In the genomic region with DNA sequence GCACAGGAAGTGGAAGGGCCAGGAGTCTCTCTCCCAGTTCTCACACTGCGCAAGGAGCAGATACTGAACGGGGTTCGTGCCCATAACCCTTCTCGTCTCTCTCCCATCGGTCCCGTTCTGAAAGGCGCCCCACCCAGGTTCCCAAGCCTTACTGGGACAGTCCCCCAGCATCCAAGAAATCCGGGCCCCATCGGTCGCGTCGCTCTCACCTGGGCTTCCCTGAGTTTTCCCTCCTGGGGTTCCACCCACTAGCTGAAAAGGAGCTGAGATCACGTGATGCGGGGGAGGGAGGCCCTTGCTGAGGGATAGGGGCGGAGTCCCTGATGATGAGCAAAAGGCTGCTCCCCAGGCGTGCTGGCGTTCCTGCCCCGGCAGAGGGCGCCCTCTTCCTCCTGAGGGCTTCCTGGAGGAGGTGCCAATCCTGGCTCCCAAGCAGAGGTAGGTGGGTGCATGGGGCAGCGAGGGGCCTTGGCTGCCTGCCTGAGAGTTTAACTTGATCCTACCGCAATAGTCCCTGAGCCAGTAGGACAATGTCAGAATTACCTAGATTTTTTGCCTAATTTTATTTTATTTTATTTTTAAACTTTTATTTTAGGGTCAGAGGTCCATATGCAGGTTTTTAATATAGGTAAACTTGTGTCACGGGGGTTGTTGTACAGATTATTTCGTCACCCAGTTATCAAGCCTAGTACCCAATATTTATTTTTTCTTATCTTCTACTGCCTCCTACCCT, we compare ENCODE assay signal across 1 cellular context.
TF ChIP-seq lines count a peak whose summit lies in the region.

A gene (minus strand): TSS at position 271 of the 733 bp plus-strand sequence. CDS start 689 bp downstream, outside the sequence.

TF ChIP-seq in GM12878, 131 proteins besides CTCF, POLR2A, EP300 and RAD21 (continued from another document and continues in another):
- TF ChIP-seq, protein P1, sequence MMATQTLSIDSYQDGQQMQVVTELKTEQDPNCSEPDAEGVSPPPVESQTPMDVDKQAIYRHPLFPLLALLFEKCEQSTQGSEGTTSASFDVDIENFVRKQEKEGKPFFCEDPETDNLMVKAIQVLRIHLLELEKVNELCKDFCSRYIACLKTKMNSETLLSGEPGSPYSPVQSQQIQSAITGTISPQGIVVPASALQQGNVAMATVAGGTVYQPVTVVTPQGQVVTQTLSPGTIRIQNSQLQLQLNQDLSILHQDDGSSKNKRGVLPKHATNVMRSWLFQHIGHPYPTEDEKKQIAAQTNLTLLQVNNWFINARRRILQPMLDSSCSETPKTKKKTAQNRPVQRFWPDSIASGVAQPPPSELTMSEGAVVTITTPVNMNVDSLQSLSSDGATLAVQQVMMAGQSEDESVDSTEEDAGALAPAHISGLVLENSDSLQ (IDR thresholded peaks at IDR 0.05): 0 out of 2 replicates have a peak, but pooled peaks have one; percentile 11
- TF ChIP-seq, protein P2, sequence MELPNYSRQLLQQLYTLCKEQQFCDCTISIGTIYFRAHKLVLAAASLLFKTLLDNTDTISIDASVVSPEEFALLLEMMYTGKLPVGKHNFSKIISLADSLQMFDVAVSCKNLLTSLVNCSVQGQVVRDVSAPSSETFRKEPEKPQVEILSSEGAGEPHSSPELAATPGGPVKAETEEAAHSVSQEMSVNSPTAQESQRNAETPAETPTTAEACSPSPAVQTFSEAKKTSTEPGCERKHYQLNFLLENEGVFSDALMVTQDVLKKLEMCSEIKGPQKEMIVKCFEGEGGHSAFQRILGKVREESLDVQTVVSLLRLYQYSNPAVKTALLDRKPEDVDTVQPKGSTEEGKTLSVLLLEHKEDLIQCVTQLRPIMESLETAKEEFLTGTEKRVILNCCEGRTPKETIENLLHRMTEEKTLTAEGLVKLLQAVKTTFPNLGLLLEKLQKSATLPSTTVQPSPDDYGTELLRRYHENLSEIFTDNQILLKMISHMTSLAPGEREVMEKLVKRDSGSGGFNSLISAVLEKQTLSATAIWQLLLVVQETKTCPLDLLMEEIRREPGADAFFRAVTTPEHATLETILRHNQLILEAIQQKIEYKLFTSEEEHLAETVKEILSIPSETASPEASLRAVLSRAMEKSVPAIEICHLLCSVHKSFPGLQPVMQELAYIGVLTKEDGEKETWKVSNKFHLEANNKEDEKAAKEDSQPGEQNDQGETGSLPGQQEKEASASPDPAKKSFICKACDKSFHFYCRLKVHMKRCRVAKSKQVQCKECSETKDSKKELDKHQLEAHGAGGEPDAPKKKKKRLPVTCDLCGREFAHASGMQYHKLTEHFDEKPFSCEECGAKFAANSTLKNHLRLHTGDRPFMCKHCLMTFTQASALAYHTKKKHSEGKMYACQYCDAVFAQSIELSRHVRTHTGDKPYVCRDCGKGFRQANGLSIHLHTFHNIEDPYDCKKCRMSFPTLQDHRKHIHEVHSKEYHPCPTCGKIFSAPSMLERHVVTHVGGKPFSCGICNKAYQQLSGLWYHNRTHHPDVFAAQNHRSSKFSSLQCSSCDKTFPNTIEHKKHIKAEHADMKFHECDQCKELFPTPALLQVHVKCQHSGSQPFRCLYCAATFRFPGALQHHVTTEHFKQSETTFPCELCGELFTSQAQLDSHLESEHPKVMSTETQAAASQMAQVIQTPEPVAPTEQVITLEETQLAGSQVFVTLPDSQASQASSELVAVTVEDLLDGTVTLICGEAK (IDR thresholded peaks at IDR 0.05; ENCODE audit: borderline replicate concordance): no peak
- TF ChIP-seq ZSCAN29 (IDR thresholded peaks at IDR 0.05) (no peak), ZNF24 (IDR thresholded peaks at IDR 0.05) (no peak), RUNX3 (IDR thresholded peaks at IDR 0.05; ENCODE audit: low read length) (no peak), MEF2A (IDR thresholded peaks at IDR 0.05; ENCODE audit: insufficient read depth, low read depth, low read length) (no peak), PAX8 (IDR thresholded peaks at IDR 0.05) (no peak), NFXL1 (IDR thresholded peaks at IDR 0.05; ENCODE audit: borderline replicate concordance) (no peak), NFYA (IDR thresholded peaks at IDR 0.05; ENCODE audit: borderline replicate concordance, low read depth, low read length) (no peak), SPI1 (IDR thresholded peaks at IDR 0.05; ENCODE audit: borderline replicate concordance, insufficient read depth, low read depth, low read length) (no peak), EGR1 (IDR thresholded peaks at IDR 0.05; ENCODE audit: borderline replicate concordance in 1 of 2, low read depth in 2 of 2, low read length in 2 of 2) (peak in 1 of 2 experiments; percentile 83; a peak in 2 of 3 replicates), POLR2AphosphoS2 (IDR thresholded peaks at IDR 0.05; ENCODE audit: low read depth, low read length) (no peak), SMAD1 (IDR thresholded peaks at IDR 0.05; ENCODE audit: low read depth, partially characterized antibody) (no peak), IKZF2 (IDR thresholded peaks at IDR 0.05) (0 out of 4 replicates have a peak, but pooled peaks of 1 of the 2 experiments have one; percentile 12), SMARCA5 (IDR thresholded peaks at IDR 0.05) (peak; percentile 94), ASH2L (IDR thresholded peaks at IDR 0.05; ENCODE audit: borderline replicate concordance, low read depth) (no peak), TCF3 (IDR thresholded peaks at IDR 0.05; ENCODE audit: borderline replicate concordance, insufficient read depth, low read depth, low read length) (no peak), LARP7 (IDR thresholded peaks at IDR 0.05) (peak; percentile 32; the same call in 1 of the 2 replicates), STAT3 (IDR thresholded peaks at IDR 0.05; ENCODE audit: low read depth, low read length) (no peak), EED (IDR thresholded peaks at IDR 0.05; ENCODE audit: low read depth) (peak; percentile 37; the same call in 1 of the 2 replicates), SREBF1 (IDR thresholded peaks at IDR 0.05; ENCODE audit: low read length) (no peak), JUNB (IDR thresholded peaks at IDR 0.05) (no peak), NR2C2 (IDR thresholded peaks at IDR 0.05; ENCODE audit: borderline replicate concordance, control insufficient read depth, insufficient read length, low read depth) (no peak), PAX5 (IDR thresholded peaks at IDR 0.05; ENCODE audit: borderline replicate concordance, low read depth, low read length) (no peak), RFX5 (IDR thresholded peaks at IDR 0.05; ENCODE audit: low read depth, low read length) (no peak), SIN3A (IDR thresholded peaks at IDR 0.05; ENCODE audit: low read depth, low read length) (no peak), ZZZ3 (IDR thresholded peaks at IDR 0.05; ENCODE audit: control insufficient read depth, insufficient read length, low read depth) (no peak), RBBP5 (conservative IDR thresholded peaks at IDR 0.05) (no peak), IKZF1 (conservative IDR thresholded peaks at IDR 0.05) (no peak), HDAC6 (IDR thresholded peaks at IDR 0.05; ENCODE audit: unreplicated experiment) (no peak), KAT2A (conservative IDR thresholded peaks at IDR 0.05; ENCODE audit: control insufficient read depth, low read depth, low read length) (no peak), CREB1 (IDR thresholded peaks at IDR 0.05; ENCODE audit: low read depth) (no peak), CREM (IDR thresholded peaks at IDR 0.05; ENCODE audit: low read depth) (0 out of 2 replicates have a peak, but pooled peaks have one; percentile 26), SIX5 (IDR thresholded peaks at IDR 0.05; ENCODE audit: low read depth, low read length, severe bottlenecking) (no peak)
- TF ChIP-seq, protein P3, sequence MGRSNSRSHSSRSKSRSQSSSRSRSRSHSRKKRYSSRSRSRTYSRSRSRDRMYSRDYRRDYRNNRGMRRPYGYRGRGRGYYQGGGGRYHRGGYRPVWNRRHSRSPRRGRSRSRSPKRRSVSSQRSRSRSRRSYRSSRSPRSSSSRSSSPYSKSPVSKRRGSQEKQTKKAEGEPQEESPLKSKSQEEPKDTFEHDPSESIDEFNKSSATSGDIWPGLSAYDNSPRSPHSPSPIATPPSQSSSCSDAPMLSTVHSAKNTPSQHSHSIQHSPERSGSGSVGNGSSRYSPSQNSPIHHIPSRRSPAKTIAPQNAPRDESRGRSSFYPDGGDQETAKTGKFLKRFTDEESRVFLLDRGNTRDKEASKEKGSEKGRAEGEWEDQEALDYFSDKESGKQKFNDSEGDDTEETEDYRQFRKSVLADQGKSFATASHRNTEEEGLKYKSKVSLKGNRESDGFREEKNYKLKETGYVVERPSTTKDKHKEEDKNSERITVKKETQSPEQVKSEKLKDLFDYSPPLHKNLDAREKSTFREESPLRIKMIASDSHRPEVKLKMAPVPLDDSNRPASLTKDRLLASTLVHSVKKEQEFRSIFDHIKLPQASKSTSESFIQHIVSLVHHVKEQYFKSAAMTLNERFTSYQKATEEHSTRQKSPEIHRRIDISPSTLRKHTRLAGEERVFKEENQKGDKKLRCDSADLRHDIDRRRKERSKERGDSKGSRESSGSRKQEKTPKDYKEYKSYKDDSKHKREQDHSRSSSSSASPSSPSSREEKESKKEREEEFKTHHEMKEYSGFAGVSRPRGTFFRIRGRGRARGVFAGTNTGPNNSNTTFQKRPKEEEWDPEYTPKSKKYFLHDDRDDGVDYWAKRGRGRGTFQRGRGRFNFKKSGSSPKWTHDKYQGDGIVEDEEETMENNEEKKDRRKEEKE (IDR thresholded peaks at IDR 0.05): no peak
- TF ChIP-seq, protein P4, sequence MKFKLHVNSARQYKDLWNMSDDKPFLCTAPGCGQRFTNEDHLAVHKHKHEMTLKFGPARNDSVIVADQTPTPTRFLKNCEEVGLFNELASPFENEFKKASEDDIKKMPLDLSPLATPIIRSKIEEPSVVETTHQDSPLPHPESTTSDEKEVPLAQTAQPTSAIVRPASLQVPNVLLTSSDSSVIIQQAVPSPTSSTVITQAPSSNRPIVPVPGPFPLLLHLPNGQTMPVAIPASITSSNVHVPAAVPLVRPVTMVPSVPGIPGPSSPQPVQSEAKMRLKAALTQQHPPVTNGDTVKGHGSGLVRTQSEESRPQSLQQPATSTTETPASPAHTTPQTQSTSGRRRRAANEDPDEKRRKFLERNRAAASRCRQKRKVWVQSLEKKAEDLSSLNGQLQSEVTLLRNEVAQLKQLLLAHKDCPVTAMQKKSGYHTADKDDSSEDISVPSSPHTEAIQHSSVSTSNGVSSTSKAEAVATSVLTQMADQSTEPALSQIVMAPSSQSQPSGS (IDR thresholded peaks at IDR 0.05; ENCODE audit: low read length): no peak
- TF ChIP-seq, protein P5, sequence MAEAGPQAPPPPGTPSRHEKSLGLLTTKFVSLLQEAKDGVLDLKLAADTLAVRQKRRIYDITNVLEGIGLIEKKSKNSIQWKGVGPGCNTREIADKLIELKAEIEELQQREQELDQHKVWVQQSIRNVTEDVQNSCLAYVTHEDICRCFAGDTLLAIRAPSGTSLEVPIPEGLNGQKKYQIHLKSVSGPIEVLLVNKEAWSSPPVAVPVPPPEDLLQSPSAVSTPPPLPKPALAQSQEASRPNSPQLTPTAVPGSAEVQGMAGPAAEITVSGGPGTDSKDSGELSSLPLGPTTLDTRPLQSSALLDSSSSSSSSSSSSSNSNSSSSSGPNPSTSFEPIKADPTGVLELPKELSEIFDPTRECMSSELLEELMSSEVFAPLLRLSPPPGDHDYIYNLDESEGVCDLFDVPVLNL (IDR thresholded peaks at IDR 0.05; ENCODE audit: low read depth, low read length): no peak
- TF ChIP-seq, protein P6, sequence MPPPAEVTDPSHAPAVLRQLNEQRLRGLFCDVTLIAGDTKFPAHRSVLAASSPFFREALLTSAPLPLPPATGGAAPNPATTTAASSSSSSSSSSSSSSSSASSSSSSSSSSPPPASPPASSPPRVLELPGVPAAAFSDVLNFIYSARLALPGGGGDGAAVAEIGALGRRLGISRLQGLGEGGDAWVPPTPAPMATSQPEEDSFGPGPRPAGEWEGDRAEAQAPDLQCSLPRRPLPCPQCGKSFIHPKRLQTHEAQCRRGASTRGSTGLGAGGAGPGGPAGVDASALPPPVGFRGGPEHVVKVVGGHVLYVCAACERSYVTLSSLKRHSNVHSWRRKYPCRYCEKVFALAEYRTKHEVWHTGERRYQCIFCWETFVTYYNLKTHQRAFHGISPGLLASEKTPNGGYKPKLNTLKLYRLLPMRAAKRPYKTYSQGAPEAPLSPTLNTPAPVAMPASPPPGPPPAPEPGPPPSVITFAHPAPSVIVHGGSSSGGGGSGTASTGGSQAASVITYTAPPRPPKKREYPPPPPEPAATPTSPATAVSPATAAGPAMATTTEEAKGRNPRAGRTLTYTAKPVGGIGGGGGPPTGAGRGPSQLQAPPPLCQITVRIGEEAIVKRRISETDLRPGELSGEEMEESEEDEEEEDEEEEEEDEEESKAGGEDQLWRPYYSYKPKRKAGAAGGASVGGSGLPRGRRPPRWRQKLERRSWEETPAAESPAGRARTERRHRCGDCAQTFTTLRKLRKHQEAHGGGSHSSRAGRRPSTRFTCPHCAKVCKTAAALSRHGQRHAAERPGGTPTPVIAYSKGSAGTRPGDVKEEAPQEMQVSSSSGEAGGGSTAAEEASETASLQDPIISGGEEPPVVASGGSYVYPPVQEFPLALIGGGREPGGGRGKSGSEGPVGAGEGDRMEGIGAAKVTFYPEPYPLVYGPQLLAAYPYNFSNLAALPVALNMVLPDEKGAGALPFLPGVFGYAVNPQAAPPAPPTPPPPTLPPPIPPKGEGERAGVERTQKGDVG (CRISPR knock-in tag; IDR thresholded peaks at IDR 0.05): no peak
- TF ChIP-seq, protein P7, sequence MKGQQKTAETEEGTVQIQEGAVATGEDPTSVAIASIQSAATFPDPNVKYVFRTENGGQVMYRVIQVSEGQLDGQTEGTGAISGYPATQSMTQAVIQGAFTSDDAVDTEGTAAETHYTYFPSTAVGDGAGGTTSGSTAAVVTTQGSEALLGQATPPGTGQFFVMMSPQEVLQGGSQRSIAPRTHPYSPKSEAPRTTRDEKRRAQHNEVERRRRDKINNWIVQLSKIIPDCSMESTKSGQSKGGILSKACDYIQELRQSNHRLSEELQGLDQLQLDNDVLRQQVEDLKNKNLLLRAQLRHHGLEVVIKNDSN (IDR thresholded peaks at IDR 0.05; ENCODE audit: borderline replicate concordance, extremely low read length, insufficient read depth, low read depth, low read length): peak; percentile 89
- TF ChIP-seq, protein P8, sequence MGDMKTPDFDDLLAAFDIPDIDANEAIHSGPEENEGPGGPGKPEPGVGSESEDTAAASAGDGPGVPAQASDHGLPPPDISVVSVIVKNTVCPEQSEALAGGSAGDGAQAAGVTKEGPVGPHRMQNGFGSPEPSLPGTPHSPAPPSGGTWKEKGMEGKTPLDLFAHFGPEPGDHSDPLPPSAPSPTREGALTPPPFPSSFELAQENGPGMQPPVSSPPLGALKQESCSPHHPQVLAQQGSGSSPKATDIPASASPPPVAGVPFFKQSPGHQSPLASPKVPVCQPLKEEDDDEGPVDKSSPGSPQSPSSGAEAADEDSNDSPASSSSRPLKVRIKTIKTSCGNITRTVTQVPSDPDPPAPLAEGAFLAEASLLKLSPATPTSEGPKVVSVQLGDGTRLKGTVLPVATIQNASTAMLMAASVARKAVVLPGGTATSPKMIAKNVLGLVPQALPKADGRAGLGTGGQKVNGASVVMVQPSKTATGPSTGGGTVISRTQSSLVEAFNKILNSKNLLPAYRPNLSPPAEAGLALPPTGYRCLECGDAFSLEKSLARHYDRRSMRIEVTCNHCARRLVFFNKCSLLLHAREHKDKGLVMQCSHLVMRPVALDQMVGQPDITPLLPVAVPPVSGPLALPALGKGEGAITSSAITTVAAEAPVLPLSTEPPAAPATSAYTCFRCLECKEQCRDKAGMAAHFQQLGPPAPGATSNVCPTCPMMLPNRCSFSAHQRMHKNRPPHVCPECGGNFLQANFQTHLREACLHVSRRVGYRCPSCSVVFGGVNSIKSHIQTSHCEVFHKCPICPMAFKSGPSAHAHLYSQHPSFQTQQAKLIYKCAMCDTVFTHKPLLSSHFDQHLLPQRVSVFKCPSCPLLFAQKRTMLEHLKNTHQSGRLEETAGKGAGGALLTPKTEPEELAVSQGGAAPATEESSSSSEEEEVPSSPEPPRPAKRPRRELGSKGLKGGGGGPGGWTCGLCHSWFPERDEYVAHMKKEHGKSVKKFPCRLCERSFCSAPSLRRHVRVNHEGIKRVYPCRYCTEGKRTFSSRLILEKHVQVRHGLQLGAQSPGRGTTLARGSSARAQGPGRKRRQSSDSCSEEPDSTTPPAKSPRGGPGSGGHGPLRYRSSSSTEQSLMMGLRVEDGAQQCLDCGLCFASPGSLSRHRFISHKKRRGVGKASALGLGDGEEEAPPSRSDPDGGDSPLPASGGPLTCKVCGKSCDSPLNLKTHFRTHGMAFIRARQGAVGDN (IDR thresholded peaks at IDR 0.05): no peak
